Comparison of ENCODE assay signal across 30 cellular contexts in genomic region chr5:38553001-38553521, GRCh38. TPM values are rescaled to one million over a fixed set of nuclear protein-coding genes. Genes with fewer than 3 reads are reported as not detected.
DNase-seq lines count a peak whose midpoint lies in the region; ATAC-seq and TF ChIP-seq lines count a peak whose summit lies in the region.
"Had no signal": no experiment of that assay in that cellular context is flagged by ENCODE, and none has a peak within 500 bp of the region (broad histone marks: within the 10 kb centered on the region; RNA-seq: fewer than 3 reads in every experiment).

No MANE protein-coding gene starts in this region.

- H3K27ac Mint-ChIP-seq in brain: peak overlapping the region in 2 of 5 experiments; percentile 2 to 6
- H3K27ac Mint-ChIP-seq in effector memory CD8-positive, alpha-beta T cell: no peak overlapping the region
- H3K27ac Mint-ChIP-seq: activated CD4-positive, alpha-beta memory T cell treated with anti-CD3 and anti-CD28 coated beads, Interleukin-2, amount 10 ng/mL, durations not matched to agents 7 days and 5 days; activated naive CD4-positive, alpha-beta T cell treated with anti-CD3 and anti-CD28 coated beads, Interleukin-2, amount 10 ng/mL, durations not matched to agents 7 days and 5 days; natural killer cell treated with Interleukin-12 subunit alpha and Interleukin-12 subunit beta and Interleukin-15 and Interleukin-18, amount 100 ng/mL, for 72 hours; T-helper 2 cell treated with Interferon-gamma antibody and Interleukin-4, amounts not matched to agents 5 μg/mL and 100 μg/mL, for 36 hours had no signal

- H3K4me3 ChIP-seq in HEK293 (ENCODE audit: low read depth, low read length) (no peak overlapping the region), liver (ENCODE audit: low read depth in 1 of 3, low read length in 3 of 3) (peak overlapping the region in 2 of 3 donors; percentile 4 to 24)
- H3K4me3 ChIP-seq: body of pancreas, skin epidermis had no signal

- TF ChIP-seq CTCF in HEK293 (tag by site-specific recombination; IDR thresholded peaks at IDR 0.05) (no peak), brain (conservative IDR thresholded peaks at IDR 0.05) (no peak), liver (IDR thresholded peaks at IDR 0.05; ENCODE audit: low read depth, low read length, missing input control) (no peak)

- H3K9ac ChIP-seq in liver (ENCODE audit: low read depth in 1 of 2, low read length in 2 of 2): no peak overlapping the region

- H3K27ac ChIP-seq in HEK293 (ENCODE audit: extremely low read depth, low read depth, low read length) (no peak overlapping the region), liver (ENCODE audit: low read depth in 1 of 2, low read length in 2 of 2) (no peak overlapping the region), substantia nigra (ENCODE audit: low read depth, low read length, poor library complexity, severe bottlenecking) (peak overlapping the region; percentile 32)
- H3K27ac ChIP-seq: HL-60, skin epidermis had no signal

- WGBS in liver: 79% methylated on average over 2 of the region's 2 CpGs

- H3K9me3 ChIP-seq in HEK293 (ENCODE audit: control insufficient read depth, insufficient read depth, low read depth, low read length) (no peaks in the 10 kb centered on the region), liver (ENCODE audit: control insufficient read depth in 4 of 4, low read length in 3 of 4) (no peaks in the 10 kb centered on the region)
- H3K9me3 ChIP-seq: adrenal gland, body of pancreas, tibial nerve had no signal

- H3K4me1 ChIP-seq in HEK293 (ENCODE audit: control insufficient read depth, insufficient read depth, low read length): peaks cover 37% of the 10 kb centered on the region
- H3K4me1 ChIP-seq in liver (ENCODE audit: control insufficient read depth in 4 of 4, insufficient read depth in 4 of 4, low read length in 3 of 4): peaks cover 1 to 13% (median 7%) of the 10 kb centered on the region in 4 donors

- H3K36me3 ChIP-seq in HEK293 (ENCODE audit: control insufficient read depth in 2 of 2, insufficient read depth in 1 of 2, low read length in 2 of 2) (no peaks in the 10 kb centered on the region), liver (ENCODE audit: control insufficient read depth in 4 of 4, insufficient read depth in 3 of 4, low read depth in 1 of 4, low read length in 3 of 4) (no peaks in the 10 kb centered on the region)
- H3K36me3 ChIP-seq: adrenal gland, tibial nerve had no signal

- no peaks in the 10 kb centered on the region for H3K36me3 Mint-ChIP-seq in brain
- peaks cover 2% of the 10 kb centered on the region for H3K36me3 Mint-ChIP-seq in effector memory CD8-positive, alpha-beta T cell (ENCODE audit: insufficient read depth)
- H3K36me3 Mint-ChIP-seq: activated naive CD4-positive, alpha-beta T cell treated with anti-CD3 and anti-CD28 coated beads, Interleukin-2, amount 10 ng/mL, durations not matched to agents 7 days and 5 days; natural killer cell treated with Interleukin-12 subunit alpha and Interleukin-12 subunit beta and Interleukin-15 and Interleukin-18, amount 100 ng/mL, for 72 hours had no signal

- H3K9me3 Mint-ChIP-seq in brain: peaks cover 0 to 3% (median 0%) of the 10 kb centered on the region in 5 experiments
- no peaks in the 10 kb centered on the region for H3K9me3 Mint-ChIP-seq in effector memory CD8-positive, alpha-beta T cell
- H3K9me3 Mint-ChIP-seq: activated CD4-positive, alpha-beta memory T cell treated with anti-CD3 and anti-CD28 coated beads, Interleukin-2, amount 10 ng/mL, durations not matched to agents 7 days and 5 days; activated naive CD4-positive, alpha-beta T cell treated with anti-CD3 and anti-CD28 coated beads, Interleukin-2, amount 10 ng/mL, durations not matched to agents 7 days and 5 days; natural killer cell treated with Interleukin-12 subunit alpha and Interleukin-12 subunit beta and Interleukin-15 and Interleukin-18, amount 100 ng/mL, for 72 hours; stimulated activated naive CD8-positive, alpha-beta T cell treated with anti-CD3 and anti-CD28 coated beads, Interleukin-15, amount 100 ng/mL, for 72 hours; T-helper 2 cell treated with Interferon-gamma antibody and Interleukin-4, amounts not matched to agents 5 μg/mL and 100 μg/mL, for 36 hours had no signal

- H3K27me3 ChIP-seq in liver (ENCODE audit: control insufficient read depth in 4 of 4, insufficient read depth in 4 of 4, low read length in 3 of 4): no peaks in the 10 kb centered on the region
- H3K27me3 ChIP-seq: adrenal gland, body of pancreas, tibial nerve had no signal

- no peak for ATAC-seq in effector memory CD8-positive, alpha-beta T cell (replicated peaks)
- ATAC-seq in HG02763 (IDR thresholded peaks at IDR 0.05; ENCODE audit: unreplicated experiment): no peak
- ATAC-seq: body of pancreas; natural killer cell treated with Interleukin-12 subunit alpha and Interleukin-12 subunit beta and Interleukin-15 and Interleukin-18, amount 100 ng/mL, for 72 hours; stimulated activated naive CD8-positive, alpha-beta T cell treated with anti-CD3 and anti-CD28 coated beads, Interleukin-15, amount 100 ng/mL, for 72 hours had no signal

- H3K27me3 Mint-ChIP-seq in brain: peaks cover 11% of the 10 kb centered on the region
- H3K27me3 Mint-ChIP-seq in effector memory CD8-positive, alpha-beta T cell: peaks cover 60 to 63% of the 10 kb centered on the region in 2 donors

- DNase-seq in substantia nigra (lab: John Stamatoyannopoulos, UW) (no peak), NCI-H2081 treated with DMSO at 0.1 percent for 48 hours (lab: John Stamatoyannopoulos, UW) (no peak)
- DNase-seq in stimulated activated CD4-positive, alpha-beta T cell treated with anti-CD3 and anti-CD28 coated beads, Interleukin-4, amount 100 ng/mL, for 1 hour: no peak
- no peak for DNase-seq in effector memory CD8-positive, alpha-beta T cell
- DNase-seq: ACHN; activated CD4-positive, alpha-beta memory T cell treated with anti-CD3 and anti-CD28 coated beads, Interleukin-2, amount 10 ng/mL, durations not matched to agents 7 days and 5 days; activated naive CD4-positive, alpha-beta T cell treated with anti-CD3 and anti-CD28 coated beads, Interleukin-2, amount 10 ng/mL, durations not matched to agents 7 days and 5 days; adrenal gland; body of pancreas; DMS 273 treated with DMSO at 0.1 percent for 48 hours; EL; Kasumi-1; MV-4-11; NCI-H1436; NCI-H226; NCI-H69; occipital lobe; SHP77; stimulated activated CD4-positive, alpha-beta T cell treated with anti-CD3 and anti-CD28 coated beads, Interleukin-1b, Interleukin-23, amount 100 ng/mL, for 48 hours; stimulated activated CD8-positive, alpha-beta memory T cell treated with anti-CD3 and anti-CD28 coated beads, Interleukin-4, amount 100 ng/mL, for 48 hours; stimulated activated naive CD8-positive, alpha-beta T cell treated with anti-CD3 and anti-CD28 coated beads, Interleukin-15, amount 100 ng/mL, for 72 hours had no signal

- peaks cover 63% of the 10 kb centered on the region for H3K4me1 Mint-ChIP-seq in brain
- peaks cover 0 to 3% of the 10 kb centered on the region in 2 donors for H3K4me1 Mint-ChIP-seq in effector memory CD8-positive, alpha-beta T cell (ENCODE audit: low read depth in 2 of 2)

- peak overlapping the region; percentile 49 to 69 (median 68) for H3K4me3 Mint-ChIP-seq in brain
- H3K4me3 Mint-ChIP-seq in effector memory CD8-positive, alpha-beta T cell: no peak overlapping the region
- H3K4me3 Mint-ChIP-seq: activated CD4-positive, alpha-beta memory T cell treated with anti-CD3 and anti-CD28 coated beads, Interleukin-2, amount 10 ng/mL, durations not matched to agents 7 days and 5 days; activated naive CD4-positive, alpha-beta T cell treated with anti-CD3 and anti-CD28 coated beads, Interleukin-2, amount 10 ng/mL, durations not matched to agents 7 days and 5 days; natural killer cell treated with Interleukin-12 subunit alpha and Interleukin-12 subunit beta and Interleukin-15 and Interleukin-18, amount 100 ng/mL, for 72 hours; stimulated activated naive CD8-positive, alpha-beta T cell treated with anti-CD3 and anti-CD28 coated beads, Interleukin-15, amount 100 ng/mL, for 72 hours; T-helper 2 cell treated with Interferon-gamma antibody and Interleukin-4, amounts not matched to agents 5 μg/mL and 100 μg/mL, for 36 hours had no signal

- CTCF ChIA-PET in HEK293 (lab: Yijun Ruan, JAX): interaction anchor here (1.1 to 5.2 kb wide), 9 partner anchors 13 to 256 kb away, joined by 3 to 44 read pairs (median 6); no protein-coding TSS in a partner anchor

- POLR2A ChIA-PET in HEK293 (lab: Yijun Ruan, JAX): no interaction called here

- no peak for TF ChIP-seq RAD21 in liver (IDR thresholded peaks at IDR 0.05)

TF ChIP-seq in HEK293, 187 proteins besides CTCF, POLR2A, EP300 and RAD21:
- TF ChIP-seq OVOL3 (tag by site-specific recombination; IDR thresholded peaks at IDR 0.05): no peak
- peak; percentile 90 for TF ChIP-seq ZNF623 (tag by site-specific recombination; IDR thresholded peaks at IDR 0.05)

TF ChIP-seq in liver, 16 proteins besides CTCF, POLR2A, EP300 and RAD21 (continues in another document):
- no peak for TF ChIP-seq FOXA1 (IDR thresholded peaks at IDR 0.05)
- TF ChIP-seq, protein P1, sequence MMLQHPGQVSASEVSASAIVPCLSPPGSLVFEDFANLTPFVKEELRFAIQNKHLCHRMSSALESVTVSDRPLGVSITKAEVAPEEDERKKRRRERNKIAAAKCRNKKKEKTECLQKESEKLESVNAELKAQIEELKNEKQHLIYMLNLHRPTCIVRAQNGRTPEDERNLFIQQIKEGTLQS (IDR thresholded peaks at IDR 0.05): no peak
- TF ChIP-seq YY1 (IDR thresholded peaks at IDR 0.05): no peak
- no peak for TF ChIP-seq SP1 (IDR thresholded peaks at IDR 0.05)
- no peak for TF ChIP-seq FOXA2 (IDR thresholded peaks at IDR 0.05)
- TF ChIP-seq EGR1 (IDR thresholded peaks at IDR 0.05; ENCODE audit: low read depth in 2 of 2): no peak
- TF ChIP-seq MAX (IDR thresholded peaks at IDR 0.05): no peak
- no peak for TF ChIP-seq HNF4A (conservative IDR thresholded peaks at IDR 0.05)
- no peak for TF ChIP-seq TAF1 (conservative IDR thresholded peaks at IDR 0.05)
- TF ChIP-seq NR2F2 (IDR thresholded peaks at IDR 0.05): no peak

RNA-seq across cellular contexts. Expression of gene LIFR, which starts 3.4 kb away (rescaled TPM):
- polyA plus RNA-seq in brain (ENCODE audit: insufficient read depth, low read depth, low replicate concordance) (7.6 TPM), liver (10 to 100 TPM; 10.5 to 31.0 TPM)
- total RNA-seq in liver: 10 to 100 TPM; 34.6 to 79.7 TPM
- total RNA-seq: natural killer cell treated with Interleukin-12 subunit alpha and Interleukin-12 subunit beta and Interleukin-15 and Interleukin-18, amount 100 ng/mL, for 72 hours had no signal

Comparison
In these comparisons a context has a peak if more than half of its experiments do, and no peak if none do; other contexts are left out.
1. H3K4me3 Mint-ChIP-seq: peak in brain (5 of 5); none in effector memory CD8-positive, alpha-beta T cell (0 of 2).